Comparison of ENCODE assay signal across 7 cellular contexts in the genomic region with DNA sequence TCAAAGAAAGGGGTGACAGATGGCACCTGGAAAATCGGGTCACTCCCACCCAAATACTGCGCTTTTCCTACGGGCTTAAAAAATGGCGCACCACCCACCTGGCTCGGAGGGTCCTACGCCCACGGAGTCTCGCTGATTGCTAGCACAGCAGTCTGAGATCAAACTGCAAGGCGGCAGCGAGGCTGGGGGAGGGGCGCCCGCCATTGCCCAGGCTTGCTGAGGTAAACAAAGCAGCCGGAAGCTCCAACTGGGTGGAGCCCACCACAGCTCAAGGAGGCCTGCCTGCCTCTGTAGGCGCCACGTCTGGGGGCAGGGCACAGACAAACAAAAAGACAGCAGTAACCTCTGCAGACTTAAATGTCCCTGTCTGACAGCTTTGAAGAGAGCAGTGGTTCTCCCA. TPM values are rescaled to one million over a fixed set of nuclear protein-coding genes. Genes with fewer than 3 reads are reported as not detected.
DNase-seq lines count a peak whose midpoint lies in the region; ATAC-seq and TF ChIP-seq lines count a peak whose summit lies in the region.
"Not testable (repeated sequence)": the region's sequence is repeated elsewhere in the genome, so short reads cannot be mapped to it uniquely, and the experiment has no call there.

No MANE protein-coding gene starts in this region.

- H3K27ac Mint-ChIP-seq in GM23338, endodermal cell: not testable (repeated sequence)

- not testable (repeated sequence) for H3K9me2 ChIP-seq in GM23338 (ENCODE audit: insufficient read depth)

- H3K4me1 ChIP-seq in GM23338 (ENCODE audit: insufficient read depth); Peyer's patch; endodermal cell (ENCODE audit: control insufficient read depth, insufficient read depth, low read length): not testable (repeated sequence)

- H3K9me3 ChIP-seq in Peyer's patch; endodermal cell (ENCODE audit: control insufficient read depth, low read length): not testable (repeated sequence)

- H3K9ac ChIP-seq in endodermal cell (ENCODE audit: extremely low read depth, low read length, poor library complexity, severe bottlenecking): not testable (repeated sequence)

- H2AFZ ChIP-seq in GM23338: peak overlapping the region; percentile 47; the same call in 1 of the 2 replicates

- DNase-seq in GM23338 (ENCODE audit: low spot score): not testable (repeated sequence)
- peak; percentile 23 for DNase-seq in NCI-H2171 (lab: John Stamatoyannopoulos, UW)
- DNase-seq in Peyer's patch: peak in 2 of 3 donors; percentile 41 to 50
- peak; percentile 6 for DNase-seq in activated CD4-positive, alpha-beta T cell treated with anti-CD3 and anti-CD28 coated beads for 48 hours
- peak; percentile 37 for DNase-seq in activated T-cell treated with anti-CD3 and anti-CD28 coated beads, Interleukin-2, amount 50 U/mL, for 1 hour
- peak; percentile 19 for DNase-seq in activated naive CD4-positive, alpha-beta T cell treated with Interleukin-2 at 50 U/mL for 16 hours
- peak; percentile 28 for DNase-seq in endodermal cell

- H4K20me1 ChIP-seq in GM23338 (replicated peaks; ENCODE audit: insufficient read depth): not testable (repeated sequence)

- not testable (repeated sequence) for H3K79me2 ChIP-seq in GM23338 (replicated peaks; ENCODE audit: insufficient read depth)

- 74 to 80% methylated on average over 1 to 15 of the region's 15 CpGs for WGBS in endodermal cell (ENCODE audit: insufficient coverage in 1 of 2, insufficient read length in 1 of 2), 2 experiments

- H3K27me3 Mint-ChIP-seq in GM23338 (ENCODE audit: insufficient read depth, low read depth, poor library complexity); endodermal cell (ENCODE audit: insufficient read depth): not testable (repeated sequence)

- H3K36me3 ChIP-seq in GM23338 (ENCODE audit: insufficient read depth); endodermal cell (ENCODE audit: control insufficient read depth, insufficient read depth, low read length): not testable (repeated sequence)
- H3K36me3 ChIP-seq in Peyer's patch: peaks cover 0 to 16% (median 0%) of the 10 kb centered on the region in 3 donors

- H3F3A ChIP-seq in GM23338 (replicated peaks; ENCODE audit: low read depth): not testable (repeated sequence)

- H3K36me3 Mint-ChIP-seq in GM23338 (ENCODE audit: low read depth); endodermal cell (ENCODE audit: low read depth): not testable (repeated sequence)

- 0 out of 2 replicates have a peak overlapping the region, but pooled peaks have one; percentile 74 for H3K27ac ChIP-seq in GM23338 (ENCODE audit: low read depth)
- H3K27ac ChIP-seq in Peyer's patch; endodermal cell (ENCODE audit: low read depth, low read length): not testable (repeated sequence)

- not testable (repeated sequence) for ATAC-seq in GM23338

- H3K4me2 ChIP-seq in GM23338: peak overlapping the region; percentile 62

- not testable (repeated sequence) for H3K9me3 Mint-ChIP-seq in GM23338, endodermal cell

- H3K4me3 ChIP-seq in GM23338: peak overlapping the region; percentile 35; the same call in 1 of the 2 replicates
- H3K4me3 ChIP-seq in Peyer's patch; endodermal cell (ENCODE audit: low read length): not testable (repeated sequence)

- not testable (repeated sequence) for H3K4me1 Mint-ChIP-seq in GM23338, endodermal cell

- not testable (repeated sequence) for TF ChIP-seq CTCF in GM23338 (conservative IDR thresholded peaks at IDR 0.05; ENCODE audit: low read depth in 2 of 2); Peyer's patch (IDR thresholded peaks at IDR 0.05); endodermal cell (conservative IDR thresholded peaks at IDR 0.05)

- not testable (repeated sequence) for H3K4me3 Mint-ChIP-seq in GM23338, endodermal cell

- not testable (repeated sequence) for H3K27me3 ChIP-seq in GM23338 (ENCODE audit: insufficient read depth); Peyer's patch; endodermal cell (ENCODE audit: control insufficient read depth, insufficient read depth, low read length, poor library complexity, severe bottlenecking)

- TF ChIP-seq POLR2A in Peyer's patch (IDR thresholded peaks at IDR 0.05): not testable (repeated sequence)

RNA-seq across cellular contexts. Expression of gene PLPP6, which starts 56.1 kb away (rescaled TPM):
- 13.2 and 15.2 TPM in 2 replicates for total RNA-seq in GM23338 (2014; rRNA removed; shearing (Covaris generic))
- polyA plus RNA-seq in GM23338 (2016; fragmentation: Nextera tagmentation; extraction: Ambion mirVana): 5.8 and 6.3 TPM in 2 replicates
- 10 to 100 TPM in 3 of 4 donors, 1 to 10 TPM in 1; 7.4 to 27.0 (median 19.7) TPM for total RNA-seq in Peyer's patch
- total RNA-seq in endodermal cell: 10 to 100 TPM; 13.1 to 19.6 TPM
- 13.0 TPM for polyA plus RNA-seq in endodermal cell (2013, experiment 1 of 2)
- polyA plus RNA-seq in endodermal cell (2013, experiment 2 of 2): 10.3 TPM
